1 cellular context compared by ENCODE assay signal in genomic region chr16:28295213-28295612, GRCh38.
TF ChIP-seq lines count a peak whose summit lies in the region.

No MANE protein-coding gene starts in this region.

TF ChIP-seq in H1, 55 proteins besides CTCF, POLR2A, EP300 and RAD21:
- TF ChIP-seq POLR2AphosphoS5 (IDR thresholded peaks at IDR 0.05; ENCODE audit: low read depth, low read length) = no peak
- TF ChIP-seq ATF2 (IDR thresholded peaks at IDR 0.05; ENCODE audit: low read length) = no peak
- TF ChIP-seq EZH2 (IDR thresholded peaks at IDR 0.05; ENCODE audit: low read depth, low read length, severe bottlenecking) = no peak
- no peak for TF ChIP-seq ATF3 (IDR thresholded peaks at IDR 0.05; ENCODE audit: insufficient read depth, low read depth, low read length)
- no peak for TF ChIP-seq FOSL1 (IDR thresholded peaks at IDR 0.05; ENCODE audit: insufficient read depth, low read depth, low read length)
- no peak for TF ChIP-seq MAFK (IDR thresholded peaks at IDR 0.05; ENCODE audit: low read depth, low read length)
- no peak for TF ChIP-seq EGR1 (IDR thresholded peaks at IDR 0.05; ENCODE audit: borderline replicate concordance, low read depth, low read length)
- TF ChIP-seq CBX8 (IDR thresholded peaks at IDR 0.05; ENCODE audit: borderline replicate concordance, low read depth, low read length) = no peak
- no peak for TF ChIP-seq RXRA (IDR thresholded peaks at IDR 0.05; ENCODE audit: insufficient read depth, low read depth, low read length)
- no peak for TF ChIP-seq CBX5 (IDR thresholded peaks at IDR 0.05; ENCODE audit: low read depth, low read length)
- no peak for TF ChIP-seq HDAC6 (IDR thresholded peaks at IDR 0.05; ENCODE audit: low read depth, low read length)
- no peak for TF ChIP-seq KDM5A (IDR thresholded peaks at IDR 0.05; ENCODE audit: low read length)
- TF ChIP-seq JUND (IDR thresholded peaks at IDR 0.05; ENCODE audit: low read length) = no peak
- no peak for TF ChIP-seq NANOG (IDR thresholded peaks at IDR 0.05; ENCODE audit: insufficient read depth, low read depth, low read length, poor library complexity, severe bottlenecking)
